ENCODE assay signal across 9 cellular contexts in genomic region chr22:42964994-42965699, GRCh38. TPM values are rescaled to one million over a fixed set of nuclear protein-coding genes. Genes with fewer than 3 reads are reported as not detected.
A peak's percentile ranks its signal among the peaks of the same experiment; 100 is the strongest.
DNase-seq lines count a peak whose midpoint lies in the region; ATAC-seq and TF ChIP-seq lines count a peak whose summit lies in the region.
"Had no signal": no experiment of that assay in that cellular context is flagged by ENCODE, and none has a peak within 500 bp of the region (broad histone marks: within the 10 kb centered on the region; RNA-seq: fewer than 3 reads in every experiment).

No MANE protein-coding gene starts in this region.

- H3K4me1 Mint-ChIP-seq in effector memory CD8-positive, alpha-beta T cell (ENCODE audit: low read depth in 2 of 2): peaks cover 19 to 42% of the 10 kb centered on the region in 2 donors
- H3K4me1 Mint-ChIP-seq in CD4-positive, alpha-beta T cell (ENCODE audit: low read depth): peaks cover 57% of the 10 kb centered on the region

- intact Hi-C loops in CD4-positive, alpha-beta T cell (cut with DNase I, micrococcal nuclease): no loop called here
- intact Hi-C loops in lower leg skin (cut with DNase I; ENCODE audit: low total_unique reads): no loop called here

- WGBS in lower leg skin, 2 donors: 39 to 44% methylated on average over 6 of the region's 6 CpGs

- H3K9me3 Mint-ChIP-seq in effector memory CD8-positive, alpha-beta T cell: no peaks in the 10 kb centered on the region
- H3K9me3 Mint-ChIP-seq in CD4-positive, alpha-beta T cell: no peaks in the 10 kb centered on the region

- no peak overlapping the region for H3K27ac ChIP-seq in CD4-positive, alpha-beta T cell (ENCODE audit: low read depth, low read length)

- peaks cover 19% of the 10 kb centered on the region for H3K36me3 Mint-ChIP-seq in effector memory CD8-positive, alpha-beta T cell (ENCODE audit: insufficient read depth)
- peaks cover 44% of the 10 kb centered on the region for H3K36me3 Mint-ChIP-seq in CD4-positive, alpha-beta T cell (ENCODE audit: low read depth)

- H3K27me3 ChIP-seq in CD4-positive, alpha-beta T cell (ENCODE audit: control insufficient read depth, insufficient read depth, low read length): no peaks in the 10 kb centered on the region

- H3K9me3 ChIP-seq in CD4-positive, alpha-beta T cell (ENCODE audit: control insufficient read depth, low read length): no peaks in the 10 kb centered on the region

- no peak for TF ChIP-seq POLR2A in lower leg skin (IDR thresholded peaks at IDR 0.05)

- peak overlapping the region in 1 of 2 donors; percentile 47 for H3K27ac Mint-ChIP-seq in effector memory CD8-positive, alpha-beta T cell
- H3K27ac Mint-ChIP-seq in CD4-positive, alpha-beta T cell: no peak overlapping the region

- peak; percentile 26 for ATAC-seq in effector memory CD8-positive, alpha-beta T cell (replicated peaks)
- peak; percentile 91 for ATAC-seq in stimulated activated naive CD8-positive, alpha-beta T cell treated with anti-CD3 and anti-CD28 coated beads, Interleukin-15, Interleukin-2, amounts not matched to agents 100 U/mL and 50 U/mL, for 24 hours
- ATAC-seq in CD4-positive, alpha-beta T cell (ENCODE audit: poor library complexity): no peak
- no peak for ATAC-seq in HG03571 (IDR thresholded peaks at IDR 0.05; ENCODE audit: unreplicated experiment)

- no peak overlapping the region for H3K4me3 ChIP-seq in lower leg skin (ENCODE audit: low read depth, poor library complexity, severe bottlenecking)
- H3K4me3 ChIP-seq: lung had no signal

- TF ChIP-seq CTCF in CD4-positive, alpha-beta T cell (IDR thresholded peaks at IDR 0.05): no peak
- no peak for TF ChIP-seq CTCF in lower leg skin (IDR thresholded peaks at IDR 0.05)

- H3K4me3 Mint-ChIP-seq in effector memory CD8-positive, alpha-beta T cell: no peak overlapping the region
- no peak overlapping the region for H3K4me3 Mint-ChIP-seq in CD4-positive, alpha-beta T cell

- peak in 2 of 3 donors; percentile 30 to 45 for DNase-seq in stimulated activated CD4-positive, alpha-beta T cell treated with anti-CD3 and anti-CD28 coated beads, Interleukin-12 subunit alpha, Interleukin-12 subunit beta, amount 100 ng/mL, for 48 hours (ENCODE audit: low read depth in 2 of 3, low spot score in 1 of 3)
- DNase-seq in stimulated activated CD4-positive, alpha-beta T cell treated with anti-CD3 and anti-CD28 coated beads, Interleukin-1b, Interleukin-23, amount 100 ng/mL, for 48 hours: no peak
- peak; percentile 70 for DNase-seq in NCI-H345 treated with DMSO at 0.1 percent for 48 hours (lab: John Stamatoyannopoulos, UW; ENCODE audit: unreplicated experiment)
- no peak for DNase-seq in effector memory CD8-positive, alpha-beta T cell
- DNase-seq in stimulated activated naive CD8-positive, alpha-beta T cell treated with anti-CD3 and anti-CD28 coated beads, Interleukin-15, Interleukin-2, amounts not matched to agents 100 U/mL and 50 U/mL, for 24 hours: peak; percentile 55
- no peak for DNase-seq in CD4-positive, alpha-beta T cell
- no peak for DNase-seq in lower leg skin (ENCODE audit: low spot score in 2 of 2)

- CTCF ChIA-PET in CD4-positive, alpha-beta T cell (lab: Charles Lee): no interaction called here

- POLR2A ChIA-PET in CD4-positive, alpha-beta T cell (lab: Charles Lee): no interaction called here

- H3K27me3 Mint-ChIP-seq in effector memory CD8-positive, alpha-beta T cell: no peaks in the 10 kb centered on the region
- no peaks in the 10 kb centered on the region for H3K27me3 Mint-ChIP-seq in CD4-positive, alpha-beta T cell

RNA-seq across cellular contexts. Expression of gene PACSIN2, which starts 49.8 kb away (rescaled TPM):
- total RNA-seq in CD4-positive, alpha-beta T cell: 10 to 100 TPM; 23.3 to 25.5 TPM
- 10 to 100 TPM; 46.3 to 88.8 (median 58.2) TPM for total RNA-seq in lower leg skin

Comparison
In these comparisons a context has a peak if more than half of its experiments do, and no peak if none do; other contexts are left out.
1. DNase-seq: peak in stimulated activated CD4-positive, alpha-beta T cell treated with anti-CD3 and anti-CD28 coated beads, Interleukin-12 subunit alpha, Interleukin-12 subunit beta, amount 100 ng/mL, for 48 hours (2 of 3), NCI-H345 treated with DMSO at 0.1 percent for 48 hours (single experiment) and stimulated activated naive CD8-positive, alpha-beta T cell treated with anti-CD3 and anti-CD28 coated beads, Interleukin-15, Interleukin-2, amounts not matched to agents 100 U/mL and 50 U/mL, for 24 hours (single experiment); none in stimulated activated CD4-positive, alpha-beta T cell treated with anti-CD3 and anti-CD28 coated beads, Interleukin-1b, Interleukin-23, amount 100 ng/mL, for 48 hours (single experiment), effector memory CD8-positive, alpha-beta T cell (0 of 3), CD4-positive, alpha-beta T cell (0 of 10) and lower leg skin (0 of 2).
2. ATAC-seq: peak in effector memory CD8-positive, alpha-beta T cell (single experiment) and stimulated activated naive CD8-positive, alpha-beta T cell treated with anti-CD3 and anti-CD28 coated beads, Interleukin-15, Interleukin-2, amounts not matched to agents 100 U/mL and 50 U/mL, for 24 hours (single experiment); none in CD4-positive, alpha-beta T cell (single experiment) and HG03571 (single experiment).